2 cellular contexts compared by ENCODE assay signal in genomic region chr17:81033535-81034167, GRCh38.
TF ChIP-seq lines count a peak whose summit lies in the region.

No MANE protein-coding gene starts in this region.

TF ChIP-seq in HepG2, 621 proteins besides CTCF, POLR2A, EP300 and RAD21:
- no peak for TF ChIP-seq ZNF891 (CRISPR knock-in tag; IDR thresholded peaks at IDR 0.05)
- no peak for TF ChIP-seq CHD4 (IDR thresholded peaks at IDR 0.05; ENCODE audit: borderline replicate concordance, low read length)
- 0 out of 2 replicates have a peak, but pooled peaks have one; percentile 36 for TF ChIP-seq GZF1 (CRISPR knock-in tag; IDR thresholded peaks at IDR 0.05)
- 0 out of 2 replicates have a peak, but pooled peaks have one; percentile 80 for TF ChIP-seq TIGD3 (CRISPR knock-in tag; IDR thresholded peaks at IDR 0.05; ENCODE audit: borderline replicate concordance)
- no peak for TF ChIP-seq ZNF687 (CRISPR knock-in tag; IDR thresholded peaks at IDR 0.05)
- TF ChIP-seq HIVEP1 (CRISPR knock-in tag; IDR thresholded peaks at IDR 0.05), result 0 out of 2 replicates have a peak, but pooled peaks have one; percentile 6
- no peak for TF ChIP-seq ZNF570 (CRISPR knock-in tag; IDR thresholded peaks at IDR 0.05; ENCODE audit: borderline replicate concordance)
- TF ChIP-seq ZMYM3 (CRISPR knock-in tag; IDR thresholded peaks at IDR 0.05), result 0 out of 2 replicates have a peak, but pooled peaks have one; percentile 13
- 0 out of 2 replicates have a peak, but pooled peaks have one; percentile 6 for TF ChIP-seq KDM5B (CRISPR knock-in tag; IDR thresholded peaks at IDR 0.05; ENCODE audit: borderline replicate concordance)
- peak; percentile 6 for TF ChIP-seq ZEB1 (IDR thresholded peaks at IDR 0.05; ENCODE audit: insufficient replicate concordance, low read depth)
- 0 out of 2 replicates have a peak, but pooled peaks have one; percentile 4 for TF ChIP-seq KLF11 (CRISPR knock-in tag; IDR thresholded peaks at IDR 0.05)
- TF ChIP-seq JUN (CRISPR knock-in tag; IDR thresholded peaks at IDR 0.05), result no peak
- TF ChIP-seq MZF1 (CRISPR knock-in tag; IDR thresholded peaks at IDR 0.05; ENCODE audit: borderline replicate concordance), result peak; percentile 21; the same call in 1 of the 2 replicates
- no peak for TF ChIP-seq U2AF1 (optimal IDR thresholded peaks at IDR 0.05; ENCODE audit: low read depth, low read length)
- peak; percentile 0 for TF ChIP-seq HNRNPLL (IDR thresholded peaks at IDR 0.05; ENCODE audit: low read depth, low read length, poor library complexity, severe bottlenecking)
- 0 out of 2 replicates have a peak, but pooled peaks have one; percentile 23 for TF ChIP-seq MXD4 (CRISPR knock-in tag; IDR thresholded peaks at IDR 0.05)
- TF ChIP-seq CREB3 (CRISPR knock-in tag; IDR thresholded peaks at IDR 0.05), result no peak
- TF ChIP-seq ZNF24 (IDR thresholded peaks at IDR 0.05), result peak; percentile 92
- TF ChIP-seq REL (CRISPR knock-in tag; conservative IDR thresholded peaks at IDR 0.05), result no peak
- 0 out of 2 replicates have a peak, but pooled peaks have one; percentile 16 for TF ChIP-seq ZBTB2 (CRISPR knock-in tag; IDR thresholded peaks at IDR 0.05; ENCODE audit: low read depth)
- TF ChIP-seq ATF4 (CRISPR knock-in tag; IDR thresholded peaks at IDR 0.05), result 0 out of 4 replicates have a peak, but pooled peaks of 1 of the 2 experiments have one; percentile 13

TF ChIP-seq in HEK293T, 16 proteins besides CTCF, POLR2A, EP300 and RAD21:
- TF ChIP-seq HDGF (IDR thresholded peaks at IDR 0.05; ENCODE audit: borderline replicate concordance) (no peak), TARDBP (IDR thresholded peaks at IDR 0.05) (no peak), ZNF384 (IDR thresholded peaks at IDR 0.05) (no peak), BHLHE40 (IDR thresholded peaks at IDR 0.05; ENCODE audit: borderline replicate concordance) (no peak), FOXA1 (IDR thresholded peaks at IDR 0.05) (no peak), ELF4 (IDR thresholded peaks at IDR 0.05) (no peak), CTBP1 (IDR thresholded peaks at IDR 0.05; ENCODE audit: borderline replicate concordance) (no peak), LEF1 (IDR thresholded peaks at IDR 0.05; ENCODE audit: borderline replicate concordance) (no peak), SUZ12 (IDR thresholded peaks at IDR 0.05) (no peak), SP1 (IDR thresholded peaks at IDR 0.05) (no peak), L3MBTL2 (conservative IDR thresholded peaks at IDR 0.05) (no peak), ARNT (IDR thresholded peaks at IDR 0.05) (no peak), FOXM1 (IDR thresholded peaks at IDR 0.05; ENCODE audit: borderline replicate concordance) (no peak), PKNOX1 (IDR thresholded peaks at IDR 0.05) (no peak), NFRKB (IDR thresholded peaks at IDR 0.05) (no peak), FOXK2 (IDR thresholded peaks at IDR 0.05) (no peak)
